Comparison of ENCODE assay signal across 8 cellular contexts in the genomic region with DNA sequence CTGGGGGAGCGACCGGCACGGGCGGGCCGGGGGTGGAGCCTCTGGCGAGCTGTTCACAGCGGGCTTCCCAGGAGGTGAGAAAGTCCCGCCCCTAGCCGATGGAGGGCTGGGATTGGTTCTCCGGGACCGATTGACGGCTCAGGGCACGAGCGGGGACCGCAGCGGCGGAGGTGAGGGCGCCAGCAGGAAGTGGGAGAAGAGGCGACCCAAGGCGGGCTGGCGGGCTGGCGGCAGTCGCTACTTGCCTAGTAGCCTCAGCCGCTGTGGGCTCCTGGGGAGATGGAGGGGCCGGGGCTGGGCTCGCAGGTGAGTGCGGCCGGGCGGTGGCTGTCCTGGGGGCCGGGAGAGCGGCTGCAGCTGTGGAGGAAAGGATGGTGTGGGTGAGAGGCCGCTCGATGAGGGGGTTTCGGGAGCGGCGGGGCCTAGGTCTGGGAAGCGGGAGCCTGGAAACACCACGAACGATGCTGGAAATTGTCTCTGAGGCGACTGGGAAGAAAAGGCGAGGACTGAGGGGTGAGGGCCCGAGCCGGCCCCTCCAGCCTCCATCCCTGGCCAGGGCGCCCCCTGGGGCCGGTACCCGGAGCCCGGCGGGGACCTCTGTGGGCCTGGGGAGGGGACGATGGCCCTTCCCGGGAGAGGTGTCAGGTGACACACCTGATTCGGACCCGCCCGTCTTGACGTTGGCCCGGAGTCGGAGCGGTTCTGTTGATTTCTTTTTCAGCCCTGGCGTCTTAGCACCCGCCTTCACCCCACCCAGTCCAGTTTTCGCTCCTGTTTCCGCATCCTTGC. TPM values are rescaled to one million over a fixed set of nuclear protein-coding genes. Genes with fewer than 3 reads are reported as not detected.
A peak's percentile ranks its signal among the peaks of the same experiment; 100 is the strongest.
DNase-seq lines count a peak whose midpoint lies in the region; ATAC-seq, FAIRE-seq and TF ChIP-seq lines count a peak whose summit lies in the region.

A gene with protein sequence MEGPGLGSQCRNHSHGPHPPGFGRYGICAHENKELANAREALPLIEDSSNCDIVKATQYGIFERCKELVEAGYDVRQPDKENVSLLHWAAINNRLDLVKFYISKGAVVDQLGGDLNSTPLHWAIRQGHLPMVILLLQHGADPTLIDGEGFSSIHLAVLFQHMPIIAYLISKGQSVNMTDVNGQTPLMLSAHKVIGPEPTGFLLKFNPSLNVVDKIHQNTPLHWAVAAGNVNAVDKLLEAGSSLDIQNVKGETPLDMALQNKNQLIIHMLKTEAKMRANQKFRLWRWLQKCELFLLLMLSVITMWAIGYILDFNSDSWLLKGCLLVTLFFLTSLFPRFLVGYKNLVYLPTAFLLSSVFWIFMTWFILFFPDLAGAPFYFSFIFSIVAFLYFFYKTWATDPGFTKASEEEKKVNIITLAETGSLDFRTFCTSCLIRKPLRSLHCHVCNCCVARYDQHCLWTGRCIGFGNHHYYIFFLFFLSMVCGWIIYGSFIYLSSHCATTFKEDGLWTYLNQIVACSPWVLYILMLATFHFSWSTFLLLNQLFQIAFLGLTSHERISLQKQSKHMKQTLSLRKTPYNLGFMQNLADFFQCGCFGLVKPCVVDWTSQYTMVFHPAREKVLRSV (plus strand): TSS at position 198 of the 789 bp plus-strand sequence. CDS start 82 bp downstream, at position 280.

- no peaks in the 10 kb centered on the region for H3K79me2 ChIP-seq in HepG2 (ENCODE audit: insufficient read depth, low read length)

- peak within 1 kb of the TSS; percentile 92 to 99 (median 96) for H3K4me3 Mint-ChIP-seq in CD4-positive, CD25-positive, alpha-beta regulatory T cell
- peak within 1 kb of the TSS; percentile 94 for H3K4me3 Mint-ChIP-seq in activated CD4-positive, alpha-beta T cell treated with anti-CD3 and anti-CD28 coated beads, Interleukin-2, amount 10 ng/mL, durations not matched to agents 24 days and 14 days
- H3K4me3 Mint-ChIP-seq in dendritic cell treated with granulocyte-macrophage colony-stimulating factor and Interleukin-4, amounts not matched to agents 40 ng/mL and 50 ng/mL, for 4 days, result peak within 1 kb of the TSS; percentile 85

- POLR2A ChIA-PET in HepG2 (lab: Yijun Ruan, JAX), result interaction anchor here (0.6 kb wide), 2 partner anchors 14 to 164 kb away, joined by 3 to 4 read pairs; no protein-coding TSS in a partner anchor

- H3K9me3 Mint-ChIP-seq in CD4-positive, CD25-positive, alpha-beta regulatory T cell, result no peaks in the 10 kb centered on the region
- H3K9me3 Mint-ChIP-seq in activated CD4-positive, alpha-beta T cell treated with anti-CD3 and anti-CD28 coated beads, Interleukin-2, amount 10 ng/mL, durations not matched to agents 24 days and 14 days, result no peaks in the 10 kb centered on the region
- no peaks in the 10 kb centered on the region for H3K9me3 Mint-ChIP-seq in dendritic cell treated with granulocyte-macrophage colony-stimulating factor and Interleukin-4, amounts not matched to agents 40 ng/mL and 50 ng/mL, for 4 days

- TF ChIP-seq CTCF in HepG2 (CRISPR knock-in tag; IDR thresholded peaks at IDR 0.05), result peak; percentile 62

- DNase-seq in CD4-positive, CD25-positive, alpha-beta regulatory T cell, result peak; percentile 87 to 97 (median 91)
- DNase-seq in NCI-H526 treated with DMSO at 0.1 percent for 48 hours (lab: John Stamatoyannopoulos, UW), result peak; percentile 94
- DNase-seq in activated CD4-positive, alpha-beta T cell treated with anti-CD3 and anti-CD28 coated beads, Interleukin-2, amount 10 ng/mL, durations not matched to agents 24 days and 14 days, result peak; percentile 99
- peak; percentile 86 for DNase-seq in HepG2 (ENCODE audit: low spot score)
- DNase-seq in stimulated activated CD4-positive, alpha-beta T cell treated with anti-CD3 and anti-CD28 coated beads, Interleukin-2, amount 100 ng/mL, for 48 hours, result peak; percentile 93 to 94

- in situ Hi-C loops in HepG2 (cut with HindIII; ENCODE audit: extremely low pct_ligation_motif_present, low pct_unique_long_range_greater_than_20kb), result no loop called here

- intact Hi-C loops in activated CD4-positive, alpha-beta T cell treated with anti-CD3 and anti-CD28 coated beads, Interleukin-2, amount 10 ng/mL, durations not matched to agents 24 days and 14 days (cut with micrococcal nuclease), result loop anchor here (1.0 to 5.0 kb wide), 3 partner anchors 46 to 595 kb away; a partner anchor contains a TSS
- intact Hi-C loops in dendritic cell treated with granulocyte-macrophage colony-stimulating factor and Interleukin-4, amounts not matched to agents 40 ng/mL and 50 ng/mL, for 4 days (cut with micrococcal nuclease), result loop anchor here (2.0 kb wide), 2 partner anchors 40 to 124 kb away; a partner anchor contains a TSS
- intact Hi-C loops in HepG2 (cut with micrococcal nuclease; ENCODE audit: unreplicated experiment), result loop anchor here (2.0 kb wide), 1 partner anchor 46 kb away; no protein-coding TSS in a partner anchor

- peak within 1 kb of the TSS; percentile 44 for H3K27ac ChIP-seq in CD4-positive, CD25-positive, alpha-beta regulatory T cell (ENCODE audit: insufficient read depth, low read length, poor library complexity, severe bottlenecking)
- peak within 1 kb of the TSS; percentile 19 for H3K27ac ChIP-seq in HepG2 (ENCODE audit: extremely low read length, insufficient read depth, low read length)

- H3K27me3 Mint-ChIP-seq in CD4-positive, CD25-positive, alpha-beta regulatory T cell, result peaks cover 7% of the 10 kb centered on the region
- H3K27me3 Mint-ChIP-seq in activated CD4-positive, alpha-beta T cell treated with anti-CD3 and anti-CD28 coated beads, Interleukin-2, amount 10 ng/mL, durations not matched to agents 24 days and 14 days, result peaks cover 19% of the 10 kb centered on the region
- H3K27me3 Mint-ChIP-seq in dendritic cell treated with granulocyte-macrophage colony-stimulating factor and Interleukin-4, amounts not matched to agents 40 ng/mL and 50 ng/mL, for 4 days, result no peaks in the 10 kb centered on the region

- peak; percentile 99 to 100 for ATAC-seq in CD4-positive, CD25-positive, alpha-beta regulatory T cell (ENCODE audit: low read depth in 2 of 2)
- ATAC-seq in GM19372 (IDR thresholded peaks at IDR 0.05; ENCODE audit: low read depth, unreplicated experiment), result peak; percentile 99
- ATAC-seq in HG03521 (IDR thresholded peaks at IDR 0.05; ENCODE audit: unreplicated experiment), result peak; percentile 99
- ATAC-seq in HepG2, result peak; percentile 99

- H3K4me1 ChIP-seq in CD4-positive, CD25-positive, alpha-beta regulatory T cell (ENCODE audit: control insufficient read depth, insufficient read depth, low read length, poor library complexity, severe bottlenecking), result peaks cover 29% of the 10 kb centered on the region
- peaks cover 18% of the 10 kb centered on the region for H3K4me1 ChIP-seq in HepG2 (ENCODE audit: insufficient read depth, low read length)

- peak within 1 kb of the TSS; percentile 80 for H3K4me3 ChIP-seq in CD4-positive, CD25-positive, alpha-beta regulatory T cell (ENCODE audit: low read depth, low read length)
- H3K4me3 ChIP-seq in HepG2 (replicated peaks in 1 of 3; ENCODE audit: insufficient read depth in 1 of 3, low read depth in 2 of 3, low read length in 3 of 3), result peak within 1 kb of the TSS; percentile 80 to 96 (median 85)

- H2AFZ ChIP-seq in HepG2 (ENCODE audit: low read length), result peak within 1 kb of the TSS; percentile 58

- peaks cover 2% of the 10 kb centered on the region for H3K27me3 ChIP-seq in CD4-positive, CD25-positive, alpha-beta regulatory T cell (ENCODE audit: control insufficient read depth, insufficient read depth, low read length)
- peaks cover 0 to 4% of the 10 kb centered on the region in 2 experiments; a peak in 3 of 5 replicates for H3K27me3 ChIP-seq in HepG2 (ENCODE audit: control insufficient read depth in 1 of 2, insufficient read depth in 2 of 2, low read length in 2 of 2)

- CTCF ChIA-PET in HepG2 (lab: Yijun Ruan, JAX; ENCODE audit: low intra/inter-chr PET ratio, low total read pairs), result interaction anchor here (1.6 kb wide), 1 partner anchor 46 kb away, joined by 4 read pairs; no protein-coding TSS in a partner anchor

- H3K36me3 Mint-ChIP-seq in CD4-positive, CD25-positive, alpha-beta regulatory T cell, result peaks cover 7% of the 10 kb centered on the region
- H3K36me3 Mint-ChIP-seq in activated CD4-positive, alpha-beta T cell treated with anti-CD3 and anti-CD28 coated beads, Interleukin-2, amount 10 ng/mL, durations not matched to agents 24 days and 14 days (ENCODE audit: low read depth), result peaks cover 19% of the 10 kb centered on the region
- H3K36me3 Mint-ChIP-seq in dendritic cell treated with granulocyte-macrophage colony-stimulating factor and Interleukin-4, amounts not matched to agents 40 ng/mL and 50 ng/mL, for 4 days (ENCODE audit: low read depth), result peaks cover 23% of the 10 kb centered on the region

- peak; percentile 52 to 79 for TF ChIP-seq POLR2A in HepG2 (IDR thresholded peaks at IDR 0.05; ENCODE audit: insufficient read depth in 1 of 2, low read depth in 2 of 2, low read length in 2 of 2)

- TF ChIP-seq EP300 in HepG2 (IDR thresholded peaks at IDR 0.05; ENCODE audit: low read depth in 2 of 2, low read length in 2 of 2), result no peak
- no peak for TF ChIP-seq EP300 in HepG2 (CRISPR knock-in tag; IDR thresholded peaks at IDR 0.05; ENCODE audit: borderline replicate concordance)

- H3K9me3 ChIP-seq in CD4-positive, CD25-positive, alpha-beta regulatory T cell (ENCODE audit: control insufficient read depth in 2 of 2, low read length in 2 of 2), result no peaks in the 10 kb centered on the region
- H3K9me3 ChIP-seq in HepG2 (ENCODE audit: low read length), result no peaks in the 10 kb centered on the region

- peak; percentile 39 for FAIRE-seq in HepG2 (lab: Jason Lieb, UNC)

- H3K27ac Mint-ChIP-seq in CD4-positive, CD25-positive, alpha-beta regulatory T cell, result peak within 1 kb of the TSS; percentile 94 to 97 (median 96)
- H3K27ac Mint-ChIP-seq in activated CD4-positive, alpha-beta T cell treated with anti-CD3 and anti-CD28 coated beads, Interleukin-2, amount 10 ng/mL, durations not matched to agents 24 days and 14 days, result peak within 1 kb of the TSS; percentile 93
- peak within 1 kb of the TSS; percentile 78 for H3K27ac Mint-ChIP-seq in dendritic cell treated with granulocyte-macrophage colony-stimulating factor and Interleukin-4, amounts not matched to agents 40 ng/mL and 50 ng/mL, for 4 days

- peak within 1 kb of the TSS; percentile 90 for H3K4me2 ChIP-seq in HepG2 (ENCODE audit: low read depth, low read length)

- H3K4me1 Mint-ChIP-seq in CD4-positive, CD25-positive, alpha-beta regulatory T cell, result peaks cover 32 to 58% (median 42%) of the 10 kb centered on the region in 4 donors
- peaks cover 43% of the 10 kb centered on the region for H3K4me1 Mint-ChIP-seq in activated CD4-positive, alpha-beta T cell treated with anti-CD3 and anti-CD28 coated beads, Interleukin-2, amount 10 ng/mL, durations not matched to agents 24 days and 14 days
- H3K4me1 Mint-ChIP-seq in dendritic cell treated with granulocyte-macrophage colony-stimulating factor and Interleukin-4, amounts not matched to agents 40 ng/mL and 50 ng/mL, for 4 days (ENCODE audit: low read depth), result peaks cover 39% of the 10 kb centered on the region

- TF ChIP-seq RAD21 in HepG2 (CRISPR knock-in tag; IDR thresholded peaks at IDR 0.05), result no peak

- H3K9ac ChIP-seq in HepG2 (ENCODE audit: insufficient read depth, low read depth, low read length), result peak within 1 kb of the TSS; percentile 71

- no peaks in the 10 kb centered on the region for H4K20me1 ChIP-seq in HepG2 (ENCODE audit: insufficient read depth, low read length)

- H3K36me3 ChIP-seq in CD4-positive, CD25-positive, alpha-beta regulatory T cell (ENCODE audit: control insufficient read depth, insufficient read depth, low read length), result peaks cover 2% of the 10 kb centered on the region
- H3K36me3 ChIP-seq in HepG2 (replicated peaks in 1 of 2; ENCODE audit: control insufficient read depth in 1 of 2, insufficient read depth in 2 of 2, low read length in 2 of 2), result no peaks in the 10 kb centered on the region

- BruUV-seq in HepG2 (replicated peaks; lab: Mats Ljungman, UMichigan), result no TSS peak

- 3% methylated on average over 33 of the region's 61 CpGs for WGBS in HepG2 (ENCODE audit: low lambda C conversion rate)

RNA-seq across cellular contexts. Expression of the gene that starts here (rescaled TPM):
- 16.2 TPM for total RNA-seq in CD4-positive, CD25-positive, alpha-beta regulatory T cell
- polyA plus RNA-seq in CD4-positive, CD25-positive, alpha-beta regulatory T cell, result 10 to 100 TPM in 3 of 4 donors, 1 to 10 TPM in 1; 9.6 to 21.0 (median 15.9) TPM
- 24.8 and 28.1 TPM in 2 replicates for total RNA-seq in activated CD4-positive, alpha-beta T cell treated with anti-CD3 and anti-CD28 coated beads, Interleukin-2, amount 10 ng/mL, durations not matched to agents 24 days and 14 days
- 9.4 and 11.8 TPM in 2 replicates for total RNA-seq in HepG2 (2016; rRNA removed; fragmentation: Illumina TruSeq; extraction: Trizol)
- total RNA-seq in HepG2 (2016; cell fraction: cytosol; rRNA removed; fragmentation: Illumina TruSeq; extraction: Trizol; ENCODE audit: low read depth), result 3.7 and 4.1 TPM in 2 replicates
- 8.8 and 12.5 TPM in 2 replicates for total RNA-seq in HepG2 (2016; cell fraction: insoluble cytoplasmic fraction; rRNA removed; fragmentation: Illumina TruSeq; extraction: Trizol)
- 8.2 and 9.1 TPM in 2 replicates for total RNA-seq in HepG2 (2016; cell fraction: membrane; rRNA removed; fragmentation: Illumina TruSeq; extraction: Trizol)
- 18.3 and 19.2 TPM in 2 replicates for total RNA-seq in HepG2 (2016; cell fraction: nucleus; rRNA removed; fragmentation: Illumina TruSeq; extraction: Trizol)
- 8.3 and 10.9 TPM in 2 replicates for polyA plus RNA-seq in HepG2 (2011; rRNA removed)
- 3.9 and 5.9 TPM in 2 replicates for polyA plus RNA-seq in HepG2 (2011; cell fraction: cytosol; rRNA removed)
- polyA plus RNA-seq in HepG2 (2011; cell fraction: nucleus; rRNA removed), result 10.2 and 10.4 TPM in 2 replicates
- 4.9 and 5.7 TPM in 2 replicates for polyA plus RNA-seq in HepG2 (2012)
- 2.3 and 3.1 TPM in 2 replicates for polyA plus RNA-seq in HepG2 (2016; cell fraction: cytosol; fragmentation: Illumina TruSeq; extraction: Trizol; ENCODE audit: low read depth)
- 6.7 and 8.1 TPM in 2 replicates for polyA plus RNA-seq in HepG2 (2016; cell fraction: insoluble cytoplasmic fraction; fragmentation: Illumina TruSeq; extraction: Trizol; ENCODE audit: low read depth)
- 5.6 and 5.8 TPM in 2 replicates for polyA plus RNA-seq in HepG2 (2016; cell fraction: membrane; fragmentation: Illumina TruSeq; extraction: Trizol; ENCODE audit: low read depth)
- polyA plus RNA-seq in HepG2 (2016; cell fraction: nucleus; fragmentation: Illumina TruSeq; extraction: Trizol; ENCODE audit: insufficient read depth, low read depth), result 22.2 and 23.1 TPM in 2 replicates
- polyA minus RNA-seq in HepG2 (2011; rRNA and poly(A)+ RNA removed; ENCODE audit: low replicate concordance), result 6.5 and 19.4 TPM in 2 replicates
- polyA minus RNA-seq in HepG2 (2011; cell fraction: cytosol; rRNA and poly(A)+ RNA removed), result 3.4 and 4.4 TPM in 2 replicates
- polyA minus RNA-seq in HepG2 (2011; cell fraction: nucleus; rRNA and poly(A)+ RNA removed), result 18.3 and 18.5 TPM in 2 replicates

Comparison
In these comparisons a context has a peak if more than half of its experiments do, and no peak if none do; other contexts are left out.
1. Peak in every context shown above with its lines: DNase-seq, ATAC-seq, H3K4me3 ChIP-seq and H3K27ac ChIP-seq.